Comparison of ENCODE assay signal across 9 cellular contexts in the genomic region with DNA sequence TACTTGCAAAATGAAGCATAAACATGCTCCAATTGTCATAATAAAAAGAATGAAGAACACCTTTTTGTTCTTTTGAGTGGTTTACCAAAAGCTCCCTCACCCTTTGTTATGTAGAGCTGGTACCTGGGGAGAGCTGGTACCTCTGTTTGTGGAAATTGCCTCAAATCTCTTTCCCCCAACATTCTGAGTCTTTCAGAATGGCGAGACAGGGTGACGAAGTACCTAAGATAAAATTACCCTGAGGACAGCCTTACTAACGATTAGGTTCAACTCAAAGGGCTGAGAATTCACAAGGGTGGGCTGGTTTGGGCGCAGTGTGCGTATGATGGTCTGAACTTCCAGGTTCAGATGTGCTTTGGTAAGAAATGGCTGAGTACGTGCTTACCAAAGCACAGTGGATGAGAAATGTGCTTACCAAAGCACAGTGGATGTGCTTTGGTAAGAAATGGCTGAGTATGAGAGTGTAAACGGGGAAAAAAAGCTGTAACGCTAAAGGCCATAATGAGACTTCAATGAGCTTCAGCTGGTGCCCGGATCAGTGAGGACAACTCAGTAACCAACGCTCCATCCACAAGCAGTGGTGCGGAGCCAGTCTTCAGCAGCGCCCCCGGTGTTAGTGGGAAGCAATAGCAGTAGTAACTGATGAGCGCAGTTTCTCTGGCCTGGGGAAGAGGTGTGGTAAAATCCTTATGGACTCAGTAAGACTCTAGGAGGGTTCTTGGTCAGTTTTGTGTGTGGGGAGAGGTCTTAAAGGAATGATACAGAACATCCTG.
DNase-seq lines count a peak whose midpoint lies in the region; ATAC-seq and TF ChIP-seq lines count a peak whose summit lies in the region.
"Had no signal": no experiment of that assay in that cellular context is flagged by ENCODE, and none has a peak within 500 bp of the region (broad histone marks: within the 10 kb centered on the region; RNA-seq: fewer than 3 reads in every experiment).

No MANE protein-coding gene starts in this region.

- H3K4me1 Mint-ChIP-seq in natural killer cell treated with Interleukin-12 subunit alpha and Interleukin-12 subunit beta and Interleukin-15 and Interleukin-18, amount 100 ng/mL, for 72 hours (ENCODE audit: low read depth in 2 of 2), result peaks cover 4 to 5% of the 10 kb centered on the region in 2 donors
- peaks cover 4 to 5% of the 10 kb centered on the region in 2 donors for H3K4me1 Mint-ChIP-seq in effector memory CD8-positive, alpha-beta T cell (ENCODE audit: low read depth in 2 of 2)

- no peaks in the 10 kb centered on the region for H3K4me1 ChIP-seq in heart right ventricle
- H3K4me1 ChIP-seq in right atrium auricular region, result no peaks in the 10 kb centered on the region
- peaks cover 22% of the 10 kb centered on the region for H3K4me1 ChIP-seq in HUES6 (ENCODE audit: control insufficient read depth, insufficient read depth, low read length)
- H3K4me1 ChIP-seq in thyroid gland, result peaks cover 11 to 17% of the 10 kb centered on the region in 2 donors
- H3K4me1 ChIP-seq: SJSA1 had no signal

- TF ChIP-seq POLR2A in thyroid gland (IDR thresholded peaks at IDR 0.05), result no peak

- H3K27me3 Mint-ChIP-seq in natural killer cell treated with Interleukin-12 subunit alpha and Interleukin-12 subunit beta and Interleukin-15 and Interleukin-18, amount 100 ng/mL, for 72 hours, result peaks cover 44 to 63% of the 10 kb centered on the region in 2 donors
- peaks cover 48 to 58% of the 10 kb centered on the region in 2 donors for H3K27me3 Mint-ChIP-seq in effector memory CD8-positive, alpha-beta T cell

- H3K27ac ChIP-seq in heart right ventricle (no peak overlapping the region), right atrium auricular region (no peak overlapping the region), HUES6 (ENCODE audit: low read depth, low read length) (peak overlapping the region; percentile 78), thyroid gland (no peak overlapping the region)
- H3K27ac ChIP-seq: SJSA1 had no signal

- H3K9me3 ChIP-seq in heart right ventricle, result no peaks in the 10 kb centered on the region
- no peaks in the 10 kb centered on the region for H3K9me3 ChIP-seq in right atrium auricular region
- H3K9me3 ChIP-seq in HUES6 (ENCODE audit: control insufficient read depth, insufficient read depth, low read depth, low read length), result no peaks in the 10 kb centered on the region
- no peaks in the 10 kb centered on the region for H3K9me3 ChIP-seq in thyroid gland
- H3K9me3 ChIP-seq: SJSA1 had no signal

- 64 to 68% methylated on average over 14 of the region's 14 CpGs for WGBS in heart right ventricle, 2 donors
- 56 to 66% methylated on average over 14 of the region's 14 CpGs for WGBS in thyroid gland, 2 donors

- no peaks in the 10 kb centered on the region for H3K9me3 Mint-ChIP-seq in natural killer cell treated with Interleukin-12 subunit alpha and Interleukin-12 subunit beta and Interleukin-15 and Interleukin-18, amount 100 ng/mL, for 72 hours
- H3K9me3 Mint-ChIP-seq in effector memory CD8-positive, alpha-beta T cell, result no peaks in the 10 kb centered on the region

- no peaks in the 10 kb centered on the region for H3K36me3 ChIP-seq in heart right ventricle
- no peaks in the 10 kb centered on the region for H3K36me3 ChIP-seq in right atrium auricular region
- no peaks in the 10 kb centered on the region for H3K36me3 ChIP-seq in HUES6 (ENCODE audit: control insufficient read depth, insufficient read depth, low read length)
- H3K36me3 ChIP-seq in thyroid gland, result no peaks in the 10 kb centered on the region
- H3K36me3 ChIP-seq: SJSA1 had no signal

- peak in 2 of 8 donors; percentile 20 to 31 for ATAC-seq in heart right ventricle
- ATAC-seq in natural killer cell treated with Interleukin-12 subunit alpha and Interleukin-12 subunit beta and Interleukin-15 and Interleukin-18, amount 100 ng/mL, for 72 hours, result no peak
- no peak for ATAC-seq in effector memory CD8-positive, alpha-beta T cell (replicated peaks)

- H3K27ac Mint-ChIP-seq in natural killer cell treated with Interleukin-12 subunit alpha and Interleukin-12 subunit beta and Interleukin-15 and Interleukin-18, amount 100 ng/mL, for 72 hours, result no peak overlapping the region
- no peak overlapping the region for H3K27ac Mint-ChIP-seq in effector memory CD8-positive, alpha-beta T cell

- no peaks in the 10 kb centered on the region for H3K36me3 Mint-ChIP-seq in natural killer cell treated with Interleukin-12 subunit alpha and Interleukin-12 subunit beta and Interleukin-15 and Interleukin-18, amount 100 ng/mL, for 72 hours
- H3K36me3 Mint-ChIP-seq in effector memory CD8-positive, alpha-beta T cell (ENCODE audit: insufficient read depth), result no peaks in the 10 kb centered on the region

- DNase-seq in heart right ventricle (no peak), right atrium auricular region (ENCODE audit: low spot score) (no peak), ecto neural progenitor cell (ENCODE audit: low spot score) (peak; percentile 75), thyroid gland (peak; percentile 38 to 62), OCI-M2 (lab: John Stamatoyannopoulos, UW; ENCODE audit: unreplicated experiment) (no peak)
- DNase-seq in natural killer cell treated with Interleukin-12 subunit alpha and Interleukin-12 subunit beta and Interleukin-15 and Interleukin-18, amount 100 ng/mL, for 72 hours (ENCODE audit: low spot score), result no peak
- DNase-seq in effector memory CD8-positive, alpha-beta T cell, result no peak

- H3K9ac ChIP-seq in HUES6 (ENCODE audit: low read length), result peak overlapping the region; percentile 85

- no peak overlapping the region for H3K4me3 Mint-ChIP-seq in natural killer cell treated with Interleukin-12 subunit alpha and Interleukin-12 subunit beta and Interleukin-15 and Interleukin-18, amount 100 ng/mL, for 72 hours
- H3K4me3 Mint-ChIP-seq in effector memory CD8-positive, alpha-beta T cell, result no peak overlapping the region

- H3K4me3 ChIP-seq in heart right ventricle (no peak overlapping the region), right atrium auricular region (no peak overlapping the region), HUES6 (ENCODE audit: low read depth, low read length) (peak overlapping the region; percentile 44), thyroid gland (replicated peaks in 1 of 3) (no peak overlapping the region)
- H3K4me3 ChIP-seq: SJSA1 had no signal

- intact Hi-C loops in heart right ventricle (cut with DNase I), result no loop called here
- intact Hi-C loops in thyroid gland (cut with DNase I), result no loop called here

- TF ChIP-seq CTCF in heart right ventricle (IDR thresholded peaks at IDR 0.05) (peak in 6 of 9 donors; percentile 7 to 32 (median 27)), right atrium auricular region (IDR thresholded peaks at IDR 0.05) (no peak), thyroid gland (IDR thresholded peaks at IDR 0.05) (peak in 3 of 6 experiments; percentile 39 to 53 (median 43))

- no peaks in the 10 kb centered on the region for H3K27me3 ChIP-seq in heart right ventricle
- no peaks in the 10 kb centered on the region for H3K27me3 ChIP-seq in right atrium auricular region
- no peaks in the 10 kb centered on the region; the same call in 1 of the 2 replicates for H3K27me3 ChIP-seq in HUES6 (ENCODE audit: control insufficient read depth, insufficient read depth, low read length)
- H3K27me3 ChIP-seq in thyroid gland, result no peaks in the 10 kb centered on the region
- H3K27me3 ChIP-seq: SJSA1 had no signal

Comparison
In these comparisons a context has a peak if more than half of its experiments do, and no peak if none do; other contexts are left out.
1. CTCF ChIP-seq: peak in heart right ventricle (6 of 9); none in right atrium auricular region (0 of 2).
2. DNase-seq: peak in ecto neural progenitor cell (single experiment) and thyroid gland (2 of 2); none in heart right ventricle (0 of 2), right atrium auricular region (single experiment), natural killer cell treated with Interleukin-12 subunit alpha and Interleukin-12 subunit beta and Interleukin-15 and Interleukin-18, amount 100 ng/mL, for 72 hours (single experiment), OCI-M2 (single experiment) and effector memory CD8-positive, alpha-beta T cell (0 of 3).